ENCODE assay signal across 25 cellular contexts in the genomic region with DNA sequence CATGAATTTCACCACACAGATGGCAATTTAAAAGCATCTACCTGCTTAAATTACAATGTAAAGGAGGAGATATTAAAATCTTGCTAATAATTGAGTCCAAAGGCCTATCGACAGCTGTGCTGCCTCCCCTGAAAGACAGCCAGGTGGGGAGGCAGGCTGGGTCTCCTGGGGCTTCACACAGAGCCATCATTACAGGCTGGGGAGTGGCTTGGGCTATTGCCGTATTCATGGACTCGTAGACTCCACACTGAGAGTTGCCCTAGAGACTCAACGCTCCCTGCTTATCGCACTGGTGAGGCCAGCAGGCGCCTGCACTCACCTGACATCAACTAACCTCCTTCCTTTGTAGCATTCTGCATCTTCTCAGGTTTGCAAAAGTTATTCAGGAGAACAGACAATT.
DNase-seq lines count a peak whose midpoint lies in the region; TF ChIP-seq lines count a peak whose summit lies in the region.
"Had no signal": no experiment of that assay in that cellular context is flagged by ENCODE, and none has a peak within 500 bp of the region (broad histone marks: within the 10 kb centered on the region; RNA-seq: fewer than 3 reads in every experiment).

No MANE protein-coding gene starts in this region.

- H3K4me3 Mint-ChIP-seq in endodermal cell (no peak overlapping the region), HFFc6 (no peak overlapping the region)
- H3K4me3 Mint-ChIP-seq: activated CD8-positive, alpha-beta T cell treated with anti-CD3 and anti-CD28 coated beads for 36 hours; activated naive CD8-positive, alpha-beta T cell; CD4-positive, alpha-beta T cell; dendritic cell treated with granulocyte-macrophage colony-stimulating factor and Interleukin-4, amounts not matched to agents 40 ng/mL and 50 ng/mL, for 4 days; IgD-negative memory B cell; natural killer cell had no signal

- DNase-seq in COR-L47 (lab: John Stamatoyannopoulos, UW), result peak; percentile 77
- DNase-seq in NCI-H1417 treated with DMSO at 0.1 percent for 48 hours (lab: John Stamatoyannopoulos, UW), result peak; percentile 48
- DNase-seq in NCI-H2171 treated with DMSO at 0.1 percent for 48 hours (lab: John Stamatoyannopoulos, UW), result peak; percentile 100
- peak; percentile 42 for DNase-seq in endodermal cell
- DNase-seq in stimulated activated CD4-positive, alpha-beta T cell treated with anti-CD3 and anti-CD28 coated beads, Interleukin-15, amount 100 ng/mL, for 24 hours, result no peak
- no peak for DNase-seq in NCI-H1105 (lab: John Stamatoyannopoulos, UW)
- no peak for DNase-seq in HFFc6
- no peak for DNase-seq in G401 (ENCODE audit: low spot score)
- DNase-seq: activated CD4-positive, CD25-positive, alpha-beta regulatory T cell treated with anti-CD3 and anti-CD28 coated beads, Interleukin-2, amount 50 U/mL, for 72 hours; activated CD8-positive, alpha-beta T cell treated with anti-CD3 and anti-CD28 coated beads for 36 hours; caudate nucleus; CD4-positive, alpha-beta T cell; GDM1; islet precursor cell; natural killer cell; NCI-H187 treated with DMSO at 0.1 percent for 48 hours; posterior cingulate gyrus; SIG-M5; SW 1271 had no signal

- peaks cover 47% of the 10 kb centered on the region for H3K4me1 Mint-ChIP-seq in endodermal cell
- no peaks in the 10 kb centered on the region for H3K4me1 Mint-ChIP-seq in HFFc6 (ENCODE audit: low read depth)
- H3K4me1 Mint-ChIP-seq: IgD-negative memory B cell, natural killer cell had no signal

- peaks cover 8% of the 10 kb centered on the region for H3K9me3 Mint-ChIP-seq in endodermal cell
- peaks cover 70% of the 10 kb centered on the region for H3K9me3 Mint-ChIP-seq in HFFc6
- H3K9me3 Mint-ChIP-seq: activated CD8-positive, alpha-beta T cell treated with anti-CD3 and anti-CD28 coated beads for 36 hours; CD4-positive, alpha-beta T cell; dendritic cell treated with granulocyte-macrophage colony-stimulating factor and Interleukin-4, amounts not matched to agents 40 ng/mL and 50 ng/mL, for 4 days; natural killer cell had no signal

- H3K9me3 ChIP-seq in endodermal cell (ENCODE audit: control insufficient read depth, low read length), result no peaks in the 10 kb centered on the region
- H3K9me3 ChIP-seq: gastroesophageal sphincter, right lobe of liver, tibial nerve had no signal

- in situ Hi-C loops in G401 (cut with HindIII; ENCODE audit: low sequenced_read_pairs), result no loop called here

- no peak overlapping the region for H3K27ac ChIP-seq in endodermal cell (ENCODE audit: low read depth, low read length)
- H3K27ac ChIP-seq: gastroesophageal sphincter, right lobe of liver, tibial nerve had no signal

- 82 to 83% methylated on average over 5 to 6 of the region's 6 CpGs for WGBS in endodermal cell (ENCODE audit: insufficient coverage in 1 of 2, insufficient read length in 1 of 2), 2 experiments

- H3K4me1 ChIP-seq in endodermal cell (ENCODE audit: control insufficient read depth, insufficient read depth, low read length), result peaks cover 16% of the 10 kb centered on the region
- H3K4me1 ChIP-seq: right lobe of liver had no signal

- H3K36me3 Mint-ChIP-seq in endodermal cell (ENCODE audit: low read depth) (no peaks in the 10 kb centered on the region), HFFc6 (ENCODE audit: low read depth) (peaks cover 7% of the 10 kb centered on the region)
- H3K36me3 Mint-ChIP-seq: activated naive CD8-positive, alpha-beta T cell; natural killer cell had no signal

- no peak for TF ChIP-seq CTCF in endodermal cell (conservative IDR thresholded peaks at IDR 0.05)
- TF ChIP-seq CTCF in HFFc6 (IDR thresholded peaks at IDR 0.05), result no peak

- H3K9ac ChIP-seq in endodermal cell (ENCODE audit: extremely low read depth, low read length, poor library complexity, severe bottlenecking), result no peak overlapping the region

- H3K27ac Mint-ChIP-seq in endodermal cell (no peak overlapping the region), HFFc6 (no peak overlapping the region)
- H3K27ac Mint-ChIP-seq: activated CD8-positive, alpha-beta T cell treated with anti-CD3 and anti-CD28 coated beads for 36 hours; activated naive CD8-positive, alpha-beta T cell; CD4-positive, alpha-beta T cell; dendritic cell treated with granulocyte-macrophage colony-stimulating factor and Interleukin-4, amounts not matched to agents 40 ng/mL and 50 ng/mL, for 4 days; IgD-negative memory B cell; natural killer cell had no signal

- H3K4me3 ChIP-seq in endodermal cell (ENCODE audit: low read length), result no peak overlapping the region
- H3K4me3 ChIP-seq: gastroesophageal sphincter, right lobe of liver, tibial nerve had no signal

- H3K27me3 ChIP-seq in endodermal cell (ENCODE audit: control insufficient read depth, insufficient read depth, low read length, poor library complexity, severe bottlenecking), result no peaks in the 10 kb centered on the region
- H3K27me3 ChIP-seq: right lobe of liver, tibial nerve had no signal

- H3K27me3 Mint-ChIP-seq in endodermal cell (ENCODE audit: insufficient read depth), result no peaks in the 10 kb centered on the region
- H3K27me3 Mint-ChIP-seq in HFFc6 (ENCODE audit: insufficient read depth), result peaks cover 2% of the 10 kb centered on the region
- H3K27me3 Mint-ChIP-seq: activated CD8-positive, alpha-beta T cell treated with anti-CD3 and anti-CD28 coated beads for 36 hours; CD4-positive, alpha-beta T cell; IgD-negative memory B cell had no signal

- no peaks in the 10 kb centered on the region for H3K36me3 ChIP-seq in endodermal cell (ENCODE audit: control insufficient read depth, insufficient read depth, low read length)
- H3K36me3 ChIP-seq: gastroesophageal sphincter, right lobe of liver, tibial nerve had no signal

Comparison
In these comparisons a context has a peak if more than half of its experiments do, and no peak if none do; other contexts are left out.
1. DNase-seq: peak in COR-L47 (single experiment), NCI-H1417 treated with DMSO at 0.1 percent for 48 hours (single experiment), NCI-H2171 treated with DMSO at 0.1 percent for 48 hours (single experiment) and endodermal cell (single experiment); none in stimulated activated CD4-positive, alpha-beta T cell treated with anti-CD3 and anti-CD28 coated beads, Interleukin-15, amount 100 ng/mL, for 24 hours (single experiment), NCI-H1105 (single experiment), HFFc6 (single experiment) and G401 (single experiment).